ENCODE assay signal across 8 cellular contexts in genomic region chr6:151451417-151451949, GRCh38. TPM values are rescaled to one million over a fixed set of nuclear protein-coding genes. Genes with fewer than 3 reads are reported as not detected.
DNase-seq lines count a peak whose midpoint lies in the region; ATAC-seq and TF ChIP-seq lines count a peak whose summit lies in the region.

No MANE protein-coding gene starts in this region.

- peak overlapping the region; percentile 93 for H3K4me3 ChIP-seq in adipocyte (ENCODE audit: low read length)
- H3K4me3 ChIP-seq in liver (ENCODE audit: low read depth in 1 of 3, low read length in 3 of 3) = peak overlapping the region; percentile 85 to 97 (median 89)
- peak overlapping the region; percentile 49 to 94 (median 74) for H3K4me3 ChIP-seq in transverse colon

- H3K9me3 ChIP-seq in adipocyte (ENCODE audit: control insufficient read depth, low read length) (no peaks in the 10 kb centered on the region), liver (ENCODE audit: control insufficient read depth in 4 of 4, low read length in 3 of 4) (no peaks in the 10 kb centered on the region), transverse colon (no peaks in the 10 kb centered on the region)

- peak overlapping the region; percentile 87 to 98 for H3K4me3 Mint-ChIP-seq in activated T-cell treated with anti-CD3 and anti-CD28 coated beads, Interleukin-2, amount 50 U/mL, for 72 hours

- H3K36me3 ChIP-seq in adipocyte (ENCODE audit: control insufficient read depth, insufficient read depth, low read length, severe bottlenecking) (no peaks in the 10 kb centered on the region), liver (ENCODE audit: control insufficient read depth in 4 of 4, insufficient read depth in 3 of 4, low read depth in 1 of 4, low read length in 3 of 4) (peaks cover 0 to 3% (median 0%) of the 10 kb centered on the region in 4 donors), transverse colon (no peaks in the 10 kb centered on the region)

- peak overlapping the region; percentile 92 for H3K27ac Mint-ChIP-seq in activated T-cell treated with anti-CD3 and anti-CD28 coated beads, Interleukin-2, amount 50 U/mL, for 72 hours

- H3K27me3 ChIP-seq in adipocyte (replicated peaks; ENCODE audit: control insufficient read depth, insufficient read depth, low read length) (no peaks in the 10 kb centered on the region), liver (ENCODE audit: control insufficient read depth in 4 of 4, insufficient read depth in 4 of 4, low read length in 3 of 4) (no peaks in the 10 kb centered on the region), transverse colon (no peaks in the 10 kb centered on the region)

- intact Hi-C loops in transverse colon (cut with DNase I; ENCODE audit: low total_unique reads) = no loop called here

- H3K4me1 Mint-ChIP-seq in activated T-cell treated with anti-CD3 and anti-CD28 coated beads, Interleukin-2, amount 50 U/mL, for 72 hours (ENCODE audit: low read depth) = peaks cover 45% of the 10 kb centered on the region

- no peaks in the 10 kb centered on the region for H3K27me3 Mint-ChIP-seq in activated T-cell treated with anti-CD3 and anti-CD28 coated beads, Interleukin-2, amount 50 U/mL, for 72 hours (ENCODE audit: low read depth)

- TF ChIP-seq CTCF in liver (IDR thresholded peaks at IDR 0.05; ENCODE audit: low read depth, low read length, missing input control) = no peak
- TF ChIP-seq CTCF in transverse colon (IDR thresholded peaks at IDR 0.05) = no peak

- H3K27ac ChIP-seq in liver (ENCODE audit: low read depth in 1 of 2, low read length in 2 of 2) (peak overlapping the region; percentile 90), transverse colon (peak overlapping the region; percentile 89 to 100 (median 96))

- no peak for DNase-seq in activated T-cell treated with anti-CD3 and anti-CD28 coated beads, Interleukin-2, amount 50 U/mL, for 72 hours
- DNase-seq in activated T-cell treated with anti-CD3 and anti-CD28 coated beads for 4 hours = no peak
- no peak for DNase-seq in adipocyte (ENCODE audit: low read depth)
- DNase-seq in transverse colon = no peak
- no peak for DNase-seq in NCI-H1436 treated with DMSO at 0.1 percent for 48 hours (lab: John Stamatoyannopoulos, UW)
- DNase-seq in NCI-H2107 (lab: John Stamatoyannopoulos, UW) = no peak

- in situ Hi-C loops in transverse colon (cut with MboI; ENCODE audit: low pct_ligation_motif_present in 1 of 4, low pct_unique_long_range_greater_than_20kb in 1 of 4, low sequenced_read_pairs in 3 of 4) = no loop called here

- TF ChIP-seq EP300 in transverse colon (IDR thresholded peaks at IDR 0.05; ENCODE audit: low read depth) = no peak

- H3K9ac ChIP-seq in adipocyte (ENCODE audit: low read length) (peak overlapping the region; percentile 93), liver (ENCODE audit: low read depth in 1 of 2, low read length in 2 of 2) (peak overlapping the region; percentile 69 to 80)

- peaks cover 0 to 7% of the 10 kb centered on the region in 2 donors for H3K36me3 Mint-ChIP-seq in activated T-cell treated with anti-CD3 and anti-CD28 coated beads, Interleukin-2, amount 50 U/mL, for 72 hours (ENCODE audit: insufficient read depth in 2 of 2)

- TF ChIP-seq POLR2A in transverse colon (IDR thresholded peaks at IDR 0.05) = no peak

- ATAC-seq in activated T-cell treated with anti-CD3 and anti-CD28 coated beads, Interleukin-2, amount 50 U/mL, for 72 hours (replicated peaks in 1 of 2) = no peak
- no peak for ATAC-seq in GM18868 (IDR thresholded peaks at IDR 0.05; ENCODE audit: unreplicated experiment)

- under 1% methylated on average over 22 of the region's 22 CpGs for WGBS in liver
- WGBS in transverse colon (ENCODE audit: low coverage in 1 of 2), 2 donors = 2 to 3% methylated on average over 15 to 22 of the region's 22 CpGs

- H3K9me3 Mint-ChIP-seq in activated T-cell treated with anti-CD3 and anti-CD28 coated beads, Interleukin-2, amount 50 U/mL, for 72 hours = no peaks in the 10 kb centered on the region

- no peak for TF ChIP-seq RAD21 in liver (IDR thresholded peaks at IDR 0.05)

- H3K4me1 ChIP-seq in adipocyte (ENCODE audit: control insufficient read depth, insufficient read depth, low read length) (peaks cover 21% of the 10 kb centered on the region), liver (ENCODE audit: control insufficient read depth in 4 of 4, insufficient read depth in 4 of 4, low read length in 3 of 4) (peaks cover 6 to 23% (median 15%) of the 10 kb centered on the region in 4 donors), transverse colon (peaks cover 9 to 30% (median 20%) of the 10 kb centered on the region in 4 donors)

TF ChIP-seq in liver, 16 proteins besides CTCF, POLR2A, EP300 and RAD21:
- TF ChIP-seq HNF4G (IDR thresholded peaks at IDR 0.05) (peak; percentile 39), MAX (IDR thresholded peaks at IDR 0.05) (no peak), REST (IDR thresholded peaks at IDR 0.05) (no peak), NR2F2 (IDR thresholded peaks at IDR 0.05) (no peak), YY1 (IDR thresholded peaks at IDR 0.05) (no peak), FOXA2 (IDR thresholded peaks at IDR 0.05) (no peak), SP1 (IDR thresholded peaks at IDR 0.05) (no peak), GABPA (IDR thresholded peaks at IDR 0.05 in 1 of 2, conservative IDR thresholded peaks at IDR 0.05 in 1 of 2) (no peak), JUND (IDR thresholded peaks at IDR 0.05) (no peak), TAF1 (conservative IDR thresholded peaks at IDR 0.05) (no peak), EGR1 (IDR thresholded peaks at IDR 0.05; ENCODE audit: low read depth in 2 of 2) (no peak), HNF4A (conservative IDR thresholded peaks at IDR 0.05) (peak in 1 of 2 donors; percentile 63), FOXA1 (IDR thresholded peaks at IDR 0.05) (no peak), ZBTB33 (IDR thresholded peaks at IDR 0.05) (no peak), ATF3 (IDR thresholded peaks at IDR 0.05) (no peak), RXRA (IDR thresholded peaks at IDR 0.05) (no peak)

RNA-seq across cellular contexts. Expression of gene RMND1, which starts 0.4 kb away (rescaled TPM):
- 10 to 100 TPM; 22.7 to 26.6 TPM for total RNA-seq in activated T-cell treated with anti-CD3 and anti-CD28 coated beads, Interleukin-2, amount 50 U/mL, for 72 hours
- total RNA-seq in liver (10 to 100 TPM; 21.6 to 22.6 TPM), transverse colon (10 to 100 TPM in 2 of 4 donors, 1 to 10 TPM in 2; 5.6 to 29.2 (median 17.5) TPM)
- polyA plus RNA-seq in liver = 10 to 100 TPM; 13.2 to 14.6 TPM

RNA-seq across cellular contexts. Expression of gene CCDC170, which starts 42.3 kb away (rescaled TPM):
- not detected for total RNA-seq in activated T-cell treated with anti-CD3 and anti-CD28 coated beads, Interleukin-2, amount 50 U/mL, for 72 hours
- under 1 TPM; 0.37 to 0.59 TPM for total RNA-seq in liver
- polyA plus RNA-seq in liver = under 1 TPM; 0.38 to 0.53 TPM
- 1 to 10 TPM in 3 of 4 donors, not detected in 1; 1.5 to 6.2 (median 5.2) TPM for total RNA-seq in transverse colon
